In genomic region chr11:64653388-64653973, GRCh38 we compare ENCODE assay signal across 11 cellular contexts.
DNase-seq lines count a peak whose midpoint lies in the region; ATAC-seq, FAIRE-seq and TF ChIP-seq lines count a peak whose summit lies in the region.
"Had no signal": no experiment of that assay in that cellular context is flagged by ENCODE, and none has a peak within 500 bp of the region (broad histone marks: within the 10 kb centered on the region; RNA-seq: fewer than 3 reads in every experiment).

No MANE protein-coding gene starts in this region.

- H3K4me3 ChIP-seq in KMS-11 (IDR thresholded peaks at IDR 0.05; ENCODE audit: insufficient read depth, low read depth, low read length) (no peak overlapping the region), dorsolateral prefrontal cortex (no peak overlapping the region), osteoblast (ENCODE audit: insufficient read depth, low read length) (no peak overlapping the region)
- H3K4me3 ChIP-seq: HAP-1, SK-N-MC, thoracic aorta had no signal

- H3K27me3 ChIP-seq in KMS-11 (ENCODE audit: insufficient read depth, low read depth) (peaks cover 21% of the 10 kb centered on the region; the same call in 1 of the 2 replicates), dorsolateral prefrontal cortex (no peaks in the 10 kb centered on the region), osteoblast (ENCODE audit: insufficient read depth, low read length) (no peaks in the 10 kb centered on the region)

- no peaks in the 10 kb centered on the region for H4K20me1 ChIP-seq in KMS-11 (ENCODE audit: insufficient read depth)
- H4K20me1 ChIP-seq in osteoblast (ENCODE audit: insufficient read depth, low read length) = peaks cover 67% of the 10 kb centered on the region

- no peak overlapping the region for H3K4me2 ChIP-seq in KMS-11
- no peak overlapping the region for H3K4me2 ChIP-seq in osteoblast (ENCODE audit: insufficient read depth, low read length)

- DNase-seq in GM12891 (ENCODE audit: insufficient read length, low spot score) (no peak), dorsolateral prefrontal cortex (no peak), osteoblast (ENCODE audit: insufficient read length, low spot score, missing footprints) (peak; percentile 77), ureter (ENCODE audit: low spot score) (no peak), NCI-H446 treated with DMSO at 0.1 percent for 48 hours (lab: John Stamatoyannopoulos, UW) (no peak)

- no peak overlapping the region for H3K9ac ChIP-seq in KMS-11

- ATAC-seq in HG02870 (IDR thresholded peaks at IDR 0.05; ENCODE audit: unreplicated experiment) = no peak

- H2AFZ ChIP-seq in KMS-11 (ENCODE audit: low read depth) (no peak overlapping the region; the same call in 1 of the 2 replicates), osteoblast (ENCODE audit: low read length) (no peak overlapping the region)

- H3K4me1 ChIP-seq in KMS-11 (ENCODE audit: low read depth, poor library complexity, severe bottlenecking) (no peaks in the 10 kb centered on the region), osteoblast (ENCODE audit: insufficient read depth, low read length) (peaks cover 25% of the 10 kb centered on the region)
- H3K4me1 ChIP-seq: HAP-1 had no signal

- H3K36me3 ChIP-seq in KMS-11 (ENCODE audit: insufficient read depth) = no peaks in the 10 kb centered on the region
- H3K36me3 ChIP-seq in osteoblast (ENCODE audit: insufficient read depth, low read length) = peaks cover 23% of the 10 kb centered on the region
- H3K36me3 ChIP-seq: HAP-1, thoracic aorta had no signal

- no peak for FAIRE-seq in GM12891 (lab: Jason Lieb, UNC)
- FAIRE-seq: frontal cortex had no signal

- peak; percentile 45 for TF ChIP-seq CTCF in KMS-11 (conservative IDR thresholded peaks at IDR 0.05; ENCODE audit: low read depth, low read length)
- peak in 6 of 56 donors; percentile 1 to 28 (median 6) for TF ChIP-seq CTCF in dorsolateral prefrontal cortex (IDR thresholded peaks at IDR 0.05 in 54 of 56, conservative IDR thresholded peaks at IDR 0.05 in 2 of 56; ENCODE audit: low read depth in 1 of 56, partially characterized antibody in 56 of 56)
- TF ChIP-seq CTCF in osteoblast (IDR thresholded peaks at IDR 0.05; ENCODE audit: extremely low read depth, low read depth, low read length) = no peak

- peak; percentile 45; the same call in 1 of the 2 replicates for TF ChIP-seq POLR2A in GM12891 (IDR thresholded peaks at IDR 0.05; ENCODE audit: low read depth, low read length)

- H3K79me2 ChIP-seq in KMS-11 (ENCODE audit: insufficient read depth, low read depth) (no peaks in the 10 kb centered on the region), osteoblast (ENCODE audit: insufficient read depth, low read length) (peaks cover 4% of the 10 kb centered on the region)

- no peak overlapping the region for H3K27ac ChIP-seq in KMS-11
- peak overlapping the region in 37 of 59 donors; percentile 0 to 73 (median 50) for H3K27ac ChIP-seq in dorsolateral prefrontal cortex
- no peak overlapping the region for H3K27ac ChIP-seq in osteoblast (ENCODE audit: low read depth, low read length)
- H3K27ac ChIP-seq: SK-N-MC, thoracic aorta had no signal

- intact Hi-C loops in dorsolateral prefrontal cortex (cut with DNase I) = loop anchor here (2.0 to 5.0 kb wide), 7 partner anchors 34 to 296 kb away; partner anchors contain the start of genes NRXN2 (in 2 of the 2) and RPS6KA4 (in 1 of the 2)

- H3K9me3 ChIP-seq in osteoblast (ENCODE audit: low read depth, low read length) = no peaks in the 10 kb centered on the region
- H3K9me3 ChIP-seq: HAP-1, thoracic aorta had no signal

TF ChIP-seq in GM12891, 5 proteins besides CTCF, POLR2A, EP300 and RAD21:
- TF ChIP-seq PAX5 (IDR thresholded peaks at IDR 0.05; ENCODE audit: insufficient read depth, low read length, severe bottlenecking) (no peak), POU2F2 (IDR thresholded peaks at IDR 0.05; ENCODE audit: low read depth, low read length) (peak; percentile 44; the same call in 1 of the 2 replicates)

Comparison
In these comparisons a context has a peak if more than half of its experiments do, and no peak if none do; other contexts are left out.
1. H3K27ac ChIP-seq: peak in dorsolateral prefrontal cortex (37 of 59); none in KMS-11 (single experiment) and osteoblast (single experiment).